18 cellular contexts compared by ENCODE assay signal in genomic region chr5:95986937-95987520, GRCh38. TPM values are rescaled to one million over a fixed set of nuclear protein-coding genes. Genes with fewer than 3 reads are reported as not detected.
DNase-seq lines count a peak whose midpoint lies in the region; ATAC-seq and TF ChIP-seq lines count a peak whose summit lies in the region.
"Had no signal": no experiment of that assay in that cellular context is flagged by ENCODE, and none has a peak within 500 bp of the region (broad histone marks: within the 10 kb centered on the region; RNA-seq: fewer than 3 reads in every experiment).

No MANE protein-coding gene starts in this region.

- H3K27ac ChIP-seq in C4-2B, result peak overlapping the region; percentile 67
- peak overlapping the region; percentile 18 to 75 (median 70) for H3K27ac ChIP-seq in gastroesophageal sphincter
- no peak overlapping the region for H3K27ac ChIP-seq in mesendoderm (ENCODE audit: low read depth, low read length)

- no peak overlapping the region for H4K5ac ChIP-seq in mesendoderm (ENCODE audit: low read length)

- no peaks in the 10 kb centered on the region for H3K36me3 Mint-ChIP-seq in activated T-helper 17 cell treated with anti-CD3 and anti-CD28 coated beads, Interleukin-2, amount 50 U/mL, for 72 hours (ENCODE audit: low read depth)
- H3K36me3 Mint-ChIP-seq: activated naive CD8-positive, alpha-beta T cell; naive thymus-derived CD4-positive, alpha-beta T cell had no signal

- no peak for TF ChIP-seq EP300 in gastroesophageal sphincter (IDR thresholded peaks at IDR 0.05)

- H3K4me1 Mint-ChIP-seq in activated T-helper 17 cell treated with anti-CD3 and anti-CD28 coated beads, Interleukin-2, amount 50 U/mL, for 72 hours, result no peaks in the 10 kb centered on the region
- H3K4me1 Mint-ChIP-seq: activated CD4-positive, alpha-beta T cell treated with anti-CD3 and anti-CD28 coated beads for 36 hours; naive thymus-derived CD4-positive, alpha-beta T cell had no signal

- DNase-seq in SW480 (ENCODE audit: low spot score), result peak; percentile 63
- DNase-seq in mesendoderm, result no peak
- DNase-seq in ureter (ENCODE audit: low spot score), result no peak
- no peak for DNase-seq in NK-92 treated with Interleukin-12 subunit alpha and Interleukin-12 subunit beta, amount 100 ng/mL, for 24 hours (lab: John Stamatoyannopoulos, UW)
- DNase-seq in DMS79 (lab: John Stamatoyannopoulos, UW), result no peak
- DNase-seq: activated CD4-positive, alpha-beta T cell treated with anti-CD3 and anti-CD28 coated beads for 36 hours; CD4-positive, alpha-beta T cell; KG1; mesenchymal stem cell; naive thymus-derived CD4-positive, alpha-beta T cell; NCI-H2029; NCI-H345 had no signal

- H3K79me2 ChIP-seq in mesendoderm (ENCODE audit: control insufficient read depth, insufficient read depth, low read length), result no peaks in the 10 kb centered on the region

- H4K8ac ChIP-seq in mesendoderm (ENCODE audit: low read depth, low read length), result no peak overlapping the region

- no peak overlapping the region for H3K27ac Mint-ChIP-seq in activated T-helper 17 cell treated with anti-CD3 and anti-CD28 coated beads, Interleukin-2, amount 50 U/mL, for 72 hours
- H3K27ac Mint-ChIP-seq: activated CD4-positive, alpha-beta T cell treated with anti-CD3 and anti-CD28 coated beads for 36 hours; activated naive CD8-positive, alpha-beta T cell; activated T-helper 1 cell treated with anti-CD3 and anti-CD28 coated beads, Interleukin-12 subunit alpha, Interleukin-12 subunit beta, Interleukin-2, Interleukin-4 antibody, amounts not matched to agents 30 ng/mL and 10 ng/mL and 1 ng/mL, durations not matched to agents 14 hours and 24 hours and 36 hours; CD4-positive, alpha-beta T cell; naive thymus-derived CD4-positive, alpha-beta T cell had no signal

- H3K36me3 ChIP-seq in gastroesophageal sphincter (no peaks in the 10 kb centered on the region), mesendoderm (ENCODE audit: control insufficient read depth, insufficient read depth, low read length) (no peaks in the 10 kb centered on the region)

- H3K4me3 Mint-ChIP-seq in activated T-helper 17 cell treated with anti-CD3 and anti-CD28 coated beads, Interleukin-2, amount 50 U/mL, for 72 hours, result no peak overlapping the region
- H3K4me3 Mint-ChIP-seq: activated CD4-positive, alpha-beta T cell treated with anti-CD3 and anti-CD28 coated beads for 36 hours; activated naive CD8-positive, alpha-beta T cell; activated T-helper 1 cell treated with anti-CD3 and anti-CD28 coated beads, Interleukin-12 subunit alpha, Interleukin-12 subunit beta, Interleukin-2, Interleukin-4 antibody, amounts not matched to agents 30 ng/mL and 10 ng/mL and 1 ng/mL, durations not matched to agents 14 hours and 24 hours and 36 hours; CD4-positive, alpha-beta T cell; naive thymus-derived CD4-positive, alpha-beta T cell had no signal

- H2BK120ac ChIP-seq in mesendoderm (ENCODE audit: low read depth, low read length), result peak overlapping the region; percentile 61

- no peaks in the 10 kb centered on the region for H3K27me3 Mint-ChIP-seq in activated T-helper 17 cell treated with anti-CD3 and anti-CD28 coated beads, Interleukin-2, amount 50 U/mL, for 72 hours

- no peak for ATAC-seq in gastroesophageal sphincter
- ATAC-seq in activated T-helper 17 cell treated with anti-CD3 and anti-CD28 coated beads, Interleukin-2, amount 50 U/mL, for 72 hours (replicated peaks), result no peak
- ATAC-seq: activated CD4-positive, alpha-beta T cell treated with anti-CD3 and anti-CD28 coated beads for 36 hours; naive thymus-derived CD4-positive, alpha-beta T cell; sciatic nerve had no signal

- H2AK5ac ChIP-seq in mesendoderm (ENCODE audit: low read length), result no peak overlapping the region

- no peak overlapping the region for H3K4ac ChIP-seq in mesendoderm (ENCODE audit: low read depth, low read length)

- H2BK15ac ChIP-seq in mesendoderm (replicated peaks; ENCODE audit: low read depth), result peak overlapping the region; percentile 13

- no peaks in the 10 kb centered on the region for H3K9me3 ChIP-seq in gastroesophageal sphincter

- H2BK5ac ChIP-seq in mesendoderm (ENCODE audit: low read length), result no peak overlapping the region

- no peak overlapping the region for H3K4me3 ChIP-seq in gastroesophageal sphincter
- no peak overlapping the region for H3K4me3 ChIP-seq in mesendoderm (ENCODE audit: low read length)

- WGBS in gastroesophageal sphincter (ENCODE audit: low coverage in 1 of 2), 2 donors, result 91 to 93% methylated on average over 4 of the region's 5 CpGs
- WGBS in mesendoderm (ENCODE audit: extremely low coverage, insufficient coverage, low lambda C conversion rate), result no CpG with 5 or more reads among the region's 5 CpGs

- no peak overlapping the region for H3K56ac ChIP-seq in mesendoderm (ENCODE audit: low read length)

- no peak overlapping the region for H3K9ac ChIP-seq in mesendoderm (ENCODE audit: low read length)

- H3K79me1 ChIP-seq in mesendoderm (ENCODE audit: low read length), result no peaks in the 10 kb centered on the region

- TF ChIP-seq POLR2A in gastroesophageal sphincter (IDR thresholded peaks at IDR 0.05), result no peak

- H3K27me3 ChIP-seq in gastroesophageal sphincter (no peaks in the 10 kb centered on the region), mesendoderm (ENCODE audit: insufficient read depth, low read length, poor library complexity) (no peaks in the 10 kb centered on the region)

- TF ChIP-seq CTCF in C4-2B (conservative IDR thresholded peaks at IDR 0.05) (no peak), gastroesophageal sphincter (IDR thresholded peaks at IDR 0.05) (no peak)

- H3K23ac ChIP-seq in mesendoderm (ENCODE audit: low read length), result no peak overlapping the region

- H3K4me1 ChIP-seq in gastroesophageal sphincter (peaks cover 2 to 44% (median 5%) of the 10 kb centered on the region in 3 donors), mesendoderm (ENCODE audit: control insufficient read depth, low read depth, low read length) (no peaks in the 10 kb centered on the region)

- no peak overlapping the region for H3K18ac ChIP-seq in mesendoderm (ENCODE audit: low read length)

- H3K4me2 ChIP-seq in mesendoderm (ENCODE audit: low read length), result no peak overlapping the region

- no peaks in the 10 kb centered on the region for H3K9me3 Mint-ChIP-seq in activated T-helper 17 cell treated with anti-CD3 and anti-CD28 coated beads, Interleukin-2, amount 50 U/mL, for 72 hours
- H3K9me3 Mint-ChIP-seq: activated T-helper 1 cell treated with anti-CD3 and anti-CD28 coated beads, Interleukin-12 subunit alpha, Interleukin-12 subunit beta, Interleukin-2, Interleukin-4 antibody, amounts not matched to agents 30 ng/mL and 10 ng/mL and 1 ng/mL, durations not matched to agents 14 hours and 24 hours and 36 hours; CD4-positive, alpha-beta T cell; naive thymus-derived CD4-positive, alpha-beta T cell had no signal

RNA-seq across cellular contexts. Expression of gene ELL2, which starts 25.4 kb away (rescaled TPM):
- total RNA-seq in gastroesophageal sphincter (100 to 1,000 TPM in 1 of 4 donors, 10 to 100 TPM in 3; 38.4 to 117 (median 59.3) TPM), ureter (77.8 TPM)
- 43.9 TPM for polyA plus RNA-seq in mesendoderm (2013, experiment 1 of 2)
- polyA plus RNA-seq in mesendoderm (2013, experiment 2 of 2), result 43.6 TPM
- total RNA-seq in activated T-helper 17 cell treated with anti-CD3 and anti-CD28 coated beads, Interleukin-2, amount 50 U/mL, for 72 hours, result 100 to 1,000 TPM; 159 to 172 TPM
